ENCODE assay signal across 15 cellular contexts in genomic region chr1:8751984-8752383, GRCh38.
"Had no signal": no experiment of that assay in that cellular context is flagged by ENCODE, and none has a peak within 500 bp of the region (broad histone marks: within the 10 kb centered on the region; RNA-seq: fewer than 3 reads in every experiment).

No MANE protein-coding gene starts in this region.

- H3K36me3 Mint-ChIP-seq: stimulated activated effector memory CD8-positive, alpha-beta T cell treated with anti-CD3 and anti-CD28 coated beads, Interleukin-12 subunit alpha, Interleukin-12 subunit beta, amount 100 ng/mL, for 72 hours had no signal

- H3K27ac Mint-ChIP-seq: stimulated activated effector memory CD8-positive, alpha-beta T cell treated with anti-CD3 and anti-CD28 coated beads, Interleukin-12 subunit alpha, Interleukin-12 subunit beta, amount 100 ng/mL, for 72 hours had no signal

- H3K4me2 ChIP-seq: hepatocyte had no signal

- H3K27me3 ChIP-seq: hepatocyte, neutrophil, thyroid gland had no signal

- H3K4me3 ChIP-seq: coronary artery, hepatocyte, lung, thyroid gland had no signal

- H3K36me3 ChIP-seq: neutrophil, thyroid gland had no signal

- H3K4me3 Mint-ChIP-seq: stimulated activated effector memory CD8-positive, alpha-beta T cell treated with anti-CD3 and anti-CD28 coated beads, Interleukin-12 subunit alpha, Interleukin-12 subunit beta, amount 100 ng/mL, for 72 hours had no signal

- H3K9me3 Mint-ChIP-seq: stimulated activated effector memory CD8-positive, alpha-beta T cell treated with anti-CD3 and anti-CD28 coated beads, Interleukin-12 subunit alpha, Interleukin-12 subunit beta, amount 100 ng/mL, for 72 hours had no signal

- H3K9me3 ChIP-seq: neutrophil, thyroid gland had no signal

- H3K27ac ChIP-seq: coronary artery, hepatocyte, neutrophil, thyroid gland had no signal

- DNase-seq: activated CD4-positive, CD25-positive, alpha-beta regulatory T cell; activated CD8-positive, alpha-beta memory T cell treated with anti-CD3 and anti-CD28 coated beads, Interleukin-2, amount 50 U/mL, for 48 hours; activated effector memory CD4-positive, alpha-beta T cell treated with anti-CD3 and anti-CD28 coated beads, Interleukin-2, amount 50 U/mL, for 16 hours; amniotic stem cell; central memory CD4-positive, alpha-beta T cell; islet precursor cell; retina; SHP77; thyroid gland had no signal

- ATAC-seq: esophagus mucosa; stimulated activated effector memory CD8-positive, alpha-beta T cell treated with anti-CD3 and anti-CD28 coated beads, Interleukin-12 subunit alpha, Interleukin-12 subunit beta, amount 100 ng/mL, for 72 hours had no signal

- H2AFZ ChIP-seq: hepatocyte had no signal
